In genomic region chrX:123764967-123765871, GRCh38 we compare ENCODE assay signal across 1 cellular context.
TF ChIP-seq lines count a peak whose summit lies in the region.

No MANE protein-coding gene starts in this region.

TF ChIP-seq in K562, 482 proteins besides CTCF, POLR2A, EP300 and RAD21 (continued from another document and continues in another):
- TF ChIP-seq HMBOX1 (IDR thresholded peaks at IDR 0.05): no peak
- no peak for TF ChIP-seq RBM14 (IDR thresholded peaks at IDR 0.05; ENCODE audit: borderline replicate concordance, insufficient read depth, low read depth, low read length)
- no peak for TF ChIP-seq NCOA2 (IDR thresholded peaks at IDR 0.05; ENCODE audit: partially characterized antibody in 2 of 2)
- TF ChIP-seq ZNF639 (CRISPR knock-in tag; conservative IDR thresholded peaks at IDR 0.05 in 1 of 2, IDR thresholded peaks at IDR 0.05 in 1 of 2): peak in 1 of 2 experiments; percentile 12; a peak in 2 of 4 replicates
- TF ChIP-seq, protein P1, sequence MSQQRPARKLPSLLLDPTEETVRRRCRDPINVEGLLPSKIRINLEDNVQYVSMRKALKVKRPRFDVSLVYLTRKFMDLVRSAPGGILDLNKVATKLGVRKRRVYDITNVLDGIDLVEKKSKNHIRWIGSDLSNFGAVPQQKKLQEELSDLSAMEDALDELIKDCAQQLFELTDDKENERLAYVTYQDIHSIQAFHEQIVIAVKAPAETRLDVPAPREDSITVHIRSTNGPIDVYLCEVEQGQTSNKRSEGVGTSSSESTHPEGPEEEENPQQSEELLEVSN (IDR thresholded peaks at IDR 0.05; ENCODE audit: borderline replicate concordance in 1 of 2, extremely low read depth in 1 of 2, insufficient read depth in 1 of 2, insufficient read length in 1 of 2, low read depth in 1 of 2, low read length in 1 of 2, poor library complexity in 1 of 2, severe bottlenecking in 1 of 2): peak in 1 of 2 experiments; percentile 44
- TF ChIP-seq TCFL5 (CRISPR knock-in tag; conservative IDR thresholded peaks at IDR 0.05): no peak
- TF ChIP-seq, protein P2, sequence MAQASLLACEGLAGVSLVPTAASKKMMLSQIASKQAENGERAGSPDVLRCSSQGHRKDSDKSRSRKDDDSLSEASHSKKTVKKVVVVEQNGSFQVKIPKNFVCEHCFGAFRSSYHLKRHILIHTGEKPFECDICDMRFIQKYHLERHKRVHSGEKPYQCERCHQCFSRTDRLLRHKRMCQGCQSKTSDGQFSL (CRISPR knock-in tag; IDR thresholded peaks at IDR 0.05): no peak
- TF ChIP-seq, protein P2 (tag; IDR thresholded peaks at IDR 0.05): no peak
- no peak for TF ChIP-seq NCOA1 (IDR thresholded peaks at IDR 0.05; ENCODE audit: low read depth)
- no peak for TF ChIP-seq PTBP1 (IDR thresholded peaks at IDR 0.05; ENCODE audit: low read depth, low read length)
- no peak for TF ChIP-seq HMGN3 (IDR thresholded peaks at IDR 0.05; ENCODE audit: borderline replicate concordance, extremely low read depth, insufficient read length, low read depth, low read length)
- no peak for TF ChIP-seq PYGO2 (tag; IDR thresholded peaks at IDR 0.05)
- no peak for TF ChIP-seq BACH1 (tag; IDR thresholded peaks at IDR 0.05)
- no peak for TF ChIP-seq ZNF280B (CRISPR knock-in tag; IDR thresholded peaks at IDR 0.05)
- no peak for TF ChIP-seq THRB (CRISPR knock-in tag; conservative IDR thresholded peaks at IDR 0.05)
- TF ChIP-seq ATF1 (CRISPR knock-in tag; IDR thresholded peaks at IDR 0.05): no peak
- TF ChIP-seq ATF1 (tag; IDR thresholded peaks at IDR 0.05): peak; percentile 54
- TF ChIP-seq MCM2 (IDR thresholded peaks at IDR 0.05; ENCODE audit: low read depth): no peak
- no peak for TF ChIP-seq ARID3A (IDR thresholded peaks at IDR 0.05; ENCODE audit: borderline replicate concordance, low read depth, low read length)
- TF ChIP-seq PML (IDR thresholded peaks at IDR 0.05; ENCODE audit: low read length): no peak
- no peak for TF ChIP-seq ZBTB2 (IDR thresholded peaks at IDR 0.05)
- TF ChIP-seq ZNF764 (CRISPR knock-in tag; IDR thresholded peaks at IDR 0.05; ENCODE audit: low read depth): no peak
- no peak for TF ChIP-seq DNMT1 (IDR thresholded peaks at IDR 0.05)
- TF ChIP-seq ZFP36 (IDR thresholded peaks at IDR 0.05; ENCODE audit: low read depth, low read length, partially characterized antibody): no peak
- no peak for TF ChIP-seq TEAD4 (IDR thresholded peaks at IDR 0.05; ENCODE audit: low read length)
- no peak for TF ChIP-seq TEAD4 (CRISPR knock-in tag; IDR thresholded peaks at IDR 0.05; ENCODE audit: borderline replicate concordance)
- TF ChIP-seq MAZ (CRISPR knock-in tag; conservative IDR thresholded peaks at IDR 0.05 in 1 of 2, IDR thresholded peaks at IDR 0.05 in 1 of 2): peak in 1 of 2 experiments; percentile 46; a peak in 1 of 4 replicates
- no peak for TF ChIP-seq CC2D1A (IDR thresholded peaks at IDR 0.05)
- TF ChIP-seq FOSL1 (tag; conservative IDR thresholded peaks at IDR 0.05): no peak
- no peak for TF ChIP-seq ZNF174 (CRISPR knock-in tag; IDR thresholded peaks at IDR 0.05)
- no peak for TF ChIP-seq ZNF449 (CRISPR knock-in tag; IDR thresholded peaks at IDR 0.05)
- TF ChIP-seq, protein P3, sequence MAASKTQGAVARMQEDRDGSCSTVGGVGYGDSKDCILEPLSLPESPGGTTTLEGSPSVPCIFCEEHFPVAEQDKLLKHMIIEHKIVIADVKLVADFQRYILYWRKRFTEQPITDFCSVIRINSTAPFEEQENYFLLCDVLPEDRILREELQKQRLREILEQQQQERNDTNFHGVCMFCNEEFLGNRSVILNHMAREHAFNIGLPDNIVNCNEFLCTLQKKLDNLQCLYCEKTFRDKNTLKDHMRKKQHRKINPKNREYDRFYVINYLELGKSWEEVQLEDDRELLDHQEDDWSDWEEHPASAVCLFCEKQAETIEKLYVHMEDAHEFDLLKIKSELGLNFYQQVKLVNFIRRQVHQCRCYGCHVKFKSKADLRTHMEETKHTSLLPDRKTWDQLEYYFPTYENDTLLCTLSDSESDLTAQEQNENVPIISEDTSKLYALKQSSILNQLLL (CRISPR knock-in tag; IDR thresholded peaks at IDR 0.05; ENCODE audit: borderline replicate concordance): no peak
- no peak for TF ChIP-seq NR2F6 (CRISPR knock-in tag; IDR thresholded peaks at IDR 0.05)
- TF ChIP-seq MEIS2 (IDR thresholded peaks at IDR 0.05; ENCODE audit: partially characterized antibody): no peak
- no peak for TF ChIP-seq CBX8 (IDR thresholded peaks at IDR 0.05; ENCODE audit: borderline replicate concordance, extremely low read depth, low read depth, low read length, poor library complexity, severe bottlenecking)
- no peak for TF ChIP-seq FOXP4 (CRISPR knock-in tag; IDR thresholded peaks at IDR 0.05; ENCODE audit: borderline replicate concordance)
- peak; percentile 57; the same call in 1 of the 2 replicates for TF ChIP-seq GABPB1 (CRISPR knock-in tag; IDR thresholded peaks at IDR 0.05)
- TF ChIP-seq NR2C2 (CRISPR knock-in tag; IDR thresholded peaks at IDR 0.05): no peak
- 0 out of 2 replicates have a peak, but pooled peaks have one; percentile 23 for TF ChIP-seq NR2C2 (tag; IDR thresholded peaks at IDR 0.05)
